In the genomic region with DNA sequence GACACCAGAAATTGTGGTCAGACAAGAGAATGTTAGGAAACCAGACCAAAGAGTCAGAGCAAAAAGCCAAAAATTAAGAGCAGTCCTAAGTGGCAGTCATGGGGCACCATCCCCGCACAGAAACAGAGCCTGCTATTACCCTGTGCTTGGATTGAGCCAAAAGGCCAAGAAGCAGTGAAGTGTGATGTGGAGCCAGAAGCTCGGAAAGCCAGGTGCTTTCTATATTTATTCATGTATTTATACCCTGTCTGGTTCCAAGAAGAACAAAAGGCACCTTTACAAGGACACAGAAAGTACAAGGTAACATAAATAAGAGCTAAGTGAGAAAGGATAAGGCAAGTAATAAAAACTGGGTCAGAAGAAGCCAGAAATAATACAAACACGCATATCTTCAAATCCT, we compare ENCODE assay signal across 27 cellular contexts.
"Had no signal": no experiment of that assay in that cellular context is flagged by ENCODE, and none has a peak within 500 bp of the region (broad histone marks: within the 10 kb centered on the region; RNA-seq: fewer than 3 reads in every experiment).

No MANE protein-coding gene starts in this region.

- H3K9me3 Mint-ChIP-seq: activated CD4-positive, alpha-beta memory T cell treated with anti-CD3 and anti-CD28 coated beads, Interleukin-2, amount 10 ng/mL, durations not matched to agents 7 days and 5 days; activated T-helper 17 cell treated with anti-CD3 and anti-CD28 coated beads, Interleukin-2, amount 50 U/mL, for 72 hours had no signal

- H3K4me3 ChIP-seq: colonic mucosa, esophagus squamous epithelium, gastroesophageal sphincter, heart right ventricle had no signal

- H3K27me3 Mint-ChIP-seq: activated B cell treated with CpG ODN at 0.5 μM for 24 hours; activated CD4-positive, alpha-beta memory T cell treated with anti-CD3 and anti-CD28 coated beads, Interleukin-2, amount 10 ng/mL, durations not matched to agents 7 days and 5 days; activated CD4-positive, alpha-beta T cell treated with anti-CD3 and anti-CD28 coated beads, Interleukin-2, amount 10 ng/mL, durations not matched to agents 7 days and 5 days had no signal

- H3K27me3 ChIP-seq: brain microvascular endothelial cell, colonic mucosa, esophagus squamous epithelium, gastroesophageal sphincter, heart right ventricle had no signal

- H3K9me3 ChIP-seq: colonic mucosa had no signal

- H3K27ac Mint-ChIP-seq: activated B cell treated with CpG ODN at 0.5 μM for 24 hours; activated CD4-positive, alpha-beta memory T cell treated with anti-CD3 and anti-CD28 coated beads, Interleukin-2, amount 10 ng/mL, durations not matched to agents 7 days and 5 days; activated CD4-positive, alpha-beta T cell treated with anti-CD3 and anti-CD28 coated beads, Interleukin-2, amount 10 ng/mL, durations not matched to agents 7 days and 5 days; activated naive CD8-positive, alpha-beta T cell; activated T-cell treated with anti-CD3 and anti-CD28 coated beads, Interleukin-2, amount 50 U/mL, for 24 hours; activated T-helper 17 cell treated with anti-CD3 and anti-CD28 coated beads, Interleukin-2, amount 50 U/mL, for 72 hours had no signal

- H3K4me3 Mint-ChIP-seq: activated B cell treated with CpG ODN at 0.5 μM for 24 hours; activated CD4-positive, alpha-beta memory T cell treated with anti-CD3 and anti-CD28 coated beads, Interleukin-2, amount 10 ng/mL, durations not matched to agents 7 days and 5 days; activated CD4-positive, alpha-beta T cell treated with anti-CD3 and anti-CD28 coated beads, Interleukin-2, amount 10 ng/mL, durations not matched to agents 7 days and 5 days; activated naive CD8-positive, alpha-beta T cell; activated T-cell treated with anti-CD3 and anti-CD28 coated beads, Interleukin-2, amount 50 U/mL, for 24 hours; activated T-helper 17 cell treated with anti-CD3 and anti-CD28 coated beads, Interleukin-2, amount 50 U/mL, for 72 hours; central memory CD8-positive, alpha-beta T cell had no signal

- H3K36me3 ChIP-seq: brain microvascular endothelial cell, colonic mucosa, esophagus squamous epithelium, gastroesophageal sphincter, heart right ventricle, WERI-Rb-1 had no signal

- H3K27ac ChIP-seq: brain microvascular endothelial cell, colonic mucosa, epithelial cell of prostate, esophagus squamous epithelium, gastroesophageal sphincter, heart right ventricle, WERI-Rb-1 had no signal

- DNase-seq: activated B cell treated with CpG ODN at 0.5 μM for 24 hours; activated CD4-positive, alpha-beta memory T cell treated with anti-CD3 and anti-CD28 coated beads, Interleukin-2, amount 10 ng/mL, durations not matched to agents 7 days and 5 days; activated CD4-positive, alpha-beta T cell treated with anti-CD3 and anti-CD28 coated beads, Interleukin-2, amount 10 ng/mL, durations not matched to agents 7 days and 5 days; activated CD4-positive, alpha-beta T cell treated with anti-CD3 and anti-CD28 coated beads, Interleukin-2, amount 50 U/mL, for 4 hours; activated CD8-positive, alpha-beta memory T cell treated with anti-CD3 and anti-CD28 coated beads, Interleukin-2, amount 50 U/mL, for 48 hours; activated effector memory CD4-positive, alpha-beta T cell treated with Interleukin-2 at 50 U/mL for 16 hours; activated gamma-delta T cell treated with Interleukin-2 at 50 U/mL for 16 hours; activated naive CD4-positive, alpha-beta T cell treated with anti-CD3 and anti-CD28 coated beads, Interleukin-2, amount 50 U/mL, for 16 hours; activated naive CD4-positive, alpha-beta T cell treated with Interleukin-2 at 50 U/mL for 16 hours; activated T-cell treated with anti-CD3 and anti-CD28 coated beads for 4 hours; activated T-cell treated with anti-CD3 and anti-CD28 coated beads, Interleukin-2, amount 50 U/mL, for 24 hours; amniotic stem cell; anterior cingulate cortex; brain microvascular endothelial cell; colonic mucosa; effector CD8-positive, alpha-beta T cell; esophagus squamous epithelium; foreskin melanocyte; heart right ventricle; T-helper 2 cell; WERI-Rb-1 had no signal

- H3K4me1 Mint-ChIP-seq: activated CD4-positive, alpha-beta memory T cell treated with anti-CD3 and anti-CD28 coated beads, Interleukin-2, amount 10 ng/mL, durations not matched to agents 7 days and 5 days; activated CD4-positive, alpha-beta T cell treated with anti-CD3 and anti-CD28 coated beads, Interleukin-2, amount 10 ng/mL, durations not matched to agents 7 days and 5 days; activated T-helper 17 cell treated with anti-CD3 and anti-CD28 coated beads, Interleukin-2, amount 50 U/mL, for 72 hours; central memory CD8-positive, alpha-beta T cell had no signal

- H3K36me3 Mint-ChIP-seq: activated naive CD8-positive, alpha-beta T cell had no signal

- ATAC-seq: activated CD4-positive, CD25-positive, alpha-beta regulatory T cell treated with anti-CD3 and anti-CD28 coated beads, Interleukin-2, amount 50 U/mL, for 24 hours; activated T-helper 17 cell treated with anti-CD3 and anti-CD28 coated beads, Interleukin-2, amount 50 U/mL, for 72 hours; gastroesophageal sphincter; heart right ventricle had no signal

- H3K4me1 ChIP-seq: colonic mucosa, esophagus squamous epithelium, gastroesophageal sphincter, heart right ventricle had no signal
